Comparison of ENCODE assay signal across 15 cellular contexts in genomic region chr10:123800299-123800698, GRCh38.
A peak's percentile ranks its signal among the peaks of the same experiment; 100 is the strongest.
DNase-seq lines count a peak whose midpoint lies in the region; ATAC-seq and TF ChIP-seq lines count a peak whose summit lies in the region.
"Had no signal": no experiment of that assay in that cellular context is flagged by ENCODE, and none has a peak within 500 bp of the region (broad histone marks: within the 10 kb centered on the region; RNA-seq: fewer than 3 reads in every experiment).

No MANE protein-coding gene starts in this region.

- no peaks in the 10 kb centered on the region for H3K4me1 ChIP-seq in adipocyte (ENCODE audit: control insufficient read depth, insufficient read depth, low read length)
- H3K4me1 ChIP-seq in gastroesophageal sphincter = peaks cover 0 to 33% (median 3%) of the 10 kb centered on the region in 3 donors
- H3K4me1 ChIP-seq: upper lobe of left lung had no signal

- no peak overlapping the region for H3K9ac ChIP-seq in adipocyte (ENCODE audit: low read length)

- TF ChIP-seq EP300 in gastroesophageal sphincter (IDR thresholded peaks at IDR 0.05) = no peak

- H3K9me3 Mint-ChIP-seq in effector memory CD8-positive, alpha-beta T cell = no peaks in the 10 kb centered on the region
- H3K9me3 Mint-ChIP-seq in chondrocyte (ENCODE audit: low read depth) = peaks cover 3% of the 10 kb centered on the region

- TF ChIP-seq CTCF in gastroesophageal sphincter (IDR thresholded peaks at IDR 0.05) (no peak), chondrocyte (IDR thresholded peaks at IDR 0.05) (no peak)

- H3K36me3 ChIP-seq in adipocyte (ENCODE audit: control insufficient read depth, insufficient read depth, low read length, severe bottlenecking) = no peaks in the 10 kb centered on the region
- H3K36me3 ChIP-seq in gastroesophageal sphincter = peaks cover 0 to 29% of the 10 kb centered on the region in 2 donors
- H3K36me3 ChIP-seq: upper lobe of left lung had no signal

- H3K27me3 Mint-ChIP-seq in effector memory CD8-positive, alpha-beta T cell = peaks cover 5 to 24% of the 10 kb centered on the region in 2 donors
- H3K27me3 Mint-ChIP-seq in chondrocyte (ENCODE audit: low read depth) = peaks cover 19% of the 10 kb centered on the region

- 3 to 12% methylated on average over 5 to 6 of the region's 9 CpGs for WGBS in gastroesophageal sphincter (ENCODE audit: low coverage in 1 of 2), 2 donors

- H3K36me3 Mint-ChIP-seq in effector memory CD8-positive, alpha-beta T cell (ENCODE audit: insufficient read depth) = no peaks in the 10 kb centered on the region
- no peaks in the 10 kb centered on the region for H3K36me3 Mint-ChIP-seq in chondrocyte (ENCODE audit: low read depth)

- H3K27me3 ChIP-seq in adipocyte (replicated peaks; ENCODE audit: control insufficient read depth, insufficient read depth, low read length) = no peaks in the 10 kb centered on the region
- no peaks in the 10 kb centered on the region for H3K27me3 ChIP-seq in gastroesophageal sphincter
- H3K27me3 ChIP-seq: upper lobe of left lung had no signal

- no peaks in the 10 kb centered on the region for H3K4me1 Mint-ChIP-seq in effector memory CD8-positive, alpha-beta T cell (ENCODE audit: low read depth in 2 of 2)
- no peaks in the 10 kb centered on the region for H3K4me1 Mint-ChIP-seq in chondrocyte (ENCODE audit: low read depth)

- peak; percentile 42 for ATAC-seq in gastroesophageal sphincter
- no peak for ATAC-seq in effector memory CD8-positive, alpha-beta T cell (replicated peaks)
- ATAC-seq: activated CD4-positive, CD25-positive, alpha-beta regulatory T cell treated with anti-CD3 and anti-CD28 coated beads, Interleukin-2, amount 50 U/mL, for 24 hours; HepG2 had no signal

- no peak overlapping the region for H3K27ac Mint-ChIP-seq in effector memory CD8-positive, alpha-beta T cell
- H3K27ac Mint-ChIP-seq in chondrocyte (ENCODE audit: unreplicated experiment) = no peak overlapping the region

- no peak overlapping the region for H3K4me3 ChIP-seq in adipocyte (ENCODE audit: low read length)
- H3K4me3 ChIP-seq in gastroesophageal sphincter = peak overlapping the region in 1 of 2 donors; percentile 13
- H3K4me3 ChIP-seq: upper lobe of left lung had no signal

- DNase-seq in EH (ENCODE audit: low read depth) = peak; percentile 36
- peak; percentile 55 for DNase-seq in adipocyte (ENCODE audit: low read depth)
- peak; percentile 63 for DNase-seq in pulmonary artery endothelial cell (ENCODE audit: low read depth, low spot score)
- DNase-seq in effector memory CD8-positive, alpha-beta T cell = no peak
- no peak for DNase-seq in retina
- DNase-seq in NCI-H446 (lab: John Stamatoyannopoulos, UW) = no peak
- no peak for DNase-seq in chondrocyte (ENCODE audit: low spot score)
- DNase-seq: activated naive CD4-positive, alpha-beta T cell; NCI-H82; stimulated activated CD4-positive, alpha-beta T cell treated with anti-CD3 and anti-CD28 coated beads, Interleukin-2, amount 100 ng/mL, for 48 hours; stimulated activated CD8-positive, alpha-beta memory T cell treated with anti-CD3 and anti-CD28 coated beads, Interleukin-4, amount 100 ng/mL, for 48 hours; upper lobe of left lung had no signal

- H3K27ac ChIP-seq in gastroesophageal sphincter = peak overlapping the region; percentile 79 to 88 (median 84)
- H3K27ac ChIP-seq: upper lobe of left lung had no signal

- TF ChIP-seq POLR2A in gastroesophageal sphincter (IDR thresholded peaks at IDR 0.05) = no peak

- H3K9me3 ChIP-seq in adipocyte (ENCODE audit: control insufficient read depth, low read length) (no peaks in the 10 kb centered on the region), gastroesophageal sphincter (no peaks in the 10 kb centered on the region)
- H3K9me3 ChIP-seq: upper lobe of left lung had no signal

- H3K4me3 Mint-ChIP-seq in effector memory CD8-positive, alpha-beta T cell = no peak overlapping the region
- H3K4me3 Mint-ChIP-seq in chondrocyte (ENCODE audit: unreplicated experiment) = no peak overlapping the region

Comparison
In these comparisons a context has a peak if more than half of its experiments do, and no peak if none do; other contexts are left out.
1. DNase-seq: peak in EH (single experiment), adipocyte (single experiment) and pulmonary artery endothelial cell (single experiment); none in effector memory CD8-positive, alpha-beta T cell (0 of 3), retina (single experiment), NCI-H446 (0 of 2) and chondrocyte (single experiment).